In genomic region chr13:108268713-108269112, GRCh38 we compare ENCODE assay signal across 13 cellular contexts.
DNase-seq lines count a peak whose midpoint lies in the region; ATAC-seq and TF ChIP-seq lines count a peak whose summit lies in the region.
"Had no signal": no experiment of that assay in that cellular context is flagged by ENCODE, and none has a peak within 500 bp of the region (broad histone marks: within the 10 kb centered on the region; RNA-seq: fewer than 3 reads in every experiment).

No MANE protein-coding gene starts in this region.

- ATAC-seq in activated CD4-positive, CD25-positive, alpha-beta regulatory T cell treated with anti-CD3 and anti-CD28 coated beads, Interleukin-2, amount 50 U/mL, for 24 hours, result no peak
- ATAC-seq in HG02571 (IDR thresholded peaks at IDR 0.05; ENCODE audit: unreplicated experiment), result no peak
- ATAC-seq: HCT116 had no signal

- DNase-seq in stimulated activated CD4-positive, alpha-beta T cell treated with anti-CD3 and anti-CD28 coated beads, Interleukin-15, amount 100 ng/mL, for 24 hours, result peak; percentile 1
- DNase-seq in stimulated activated CD4-positive, alpha-beta T cell treated with anti-CD3 and anti-CD28 coated beads, Interleukin-2, amount 100 ng/mL, for 24 hours, result no peak
- DNase-seq in NB4 (ENCODE audit: low read depth), result peak; percentile 42
- peak; percentile 10 for DNase-seq in fibroblast of peridontal ligament (ENCODE audit: extremely low read depth)
- no peak for DNase-seq in iPS-NIHi11 (ENCODE audit: low spot score)
- no peak for DNase-seq in activated gamma-delta T cell treated with Interleukin-2 at 50 U/mL for 16 hours
- DNase-seq: activated CD8-positive, alpha-beta memory T cell treated with anti-CD3 and anti-CD28 coated beads for 24 hours; body of pancreas; NCI-H526 treated with DMSO at 0.1 percent for 48 hours had no signal

- no peak overlapping the region for H3K4me3 ChIP-seq in NB4 (ENCODE audit: low read depth, low read length)
- H3K4me3 ChIP-seq: body of pancreas, SJSA1 had no signal

- no peak for TF ChIP-seq CTCF in NB4 (IDR thresholded peaks at IDR 0.05; ENCODE audit: low read depth, low read length)

- no peak for TF ChIP-seq POLR2A in NB4 (IDR thresholded peaks at IDR 0.05; ENCODE audit: extremely low read depth, insufficient read length)

Comparison
In these comparisons a context has a peak if more than half of its experiments do, and no peak if none do; other contexts are left out.
1. DNase-seq: peak in stimulated activated CD4-positive, alpha-beta T cell treated with anti-CD3 and anti-CD28 coated beads, Interleukin-15, amount 100 ng/mL, for 24 hours (single experiment), NB4 (single experiment) and fibroblast of peridontal ligament (single experiment); none in stimulated activated CD4-positive, alpha-beta T cell treated with anti-CD3 and anti-CD28 coated beads, Interleukin-2, amount 100 ng/mL, for 24 hours (0 of 2), iPS-NIHi11 (single experiment) and activated gamma-delta T cell treated with Interleukin-2 at 50 U/mL for 16 hours (single experiment).